6 cellular contexts compared by ENCODE assay signal in genomic region chr2:79578952-79579351, GRCh38.
"Had no signal": no experiment of that assay in that cellular context is flagged by ENCODE, and none has a peak within 500 bp of the region (broad histone marks: within the 10 kb centered on the region; RNA-seq: fewer than 3 reads in every experiment).

No MANE protein-coding gene starts in this region.

- H3K27ac Mint-ChIP-seq: IgD-negative memory B cell had no signal

- H3K27ac ChIP-seq: HL-60 had no signal

- FAIRE-seq: HTR-8/SVneo had no signal

- DNase-seq: IMR-90, KBM-7, KG1 had no signal

- H3K27me3 Mint-ChIP-seq: IgD-negative memory B cell had no signal

- H3K4me3 Mint-ChIP-seq: IgD-negative memory B cell had no signal

- H3K4me1 Mint-ChIP-seq: IgD-negative memory B cell had no signal

- H3K36me3 Mint-ChIP-seq: IgD-negative memory B cell had no signal
